ENCODE assay signal across 18 cellular contexts in the genomic region with DNA sequence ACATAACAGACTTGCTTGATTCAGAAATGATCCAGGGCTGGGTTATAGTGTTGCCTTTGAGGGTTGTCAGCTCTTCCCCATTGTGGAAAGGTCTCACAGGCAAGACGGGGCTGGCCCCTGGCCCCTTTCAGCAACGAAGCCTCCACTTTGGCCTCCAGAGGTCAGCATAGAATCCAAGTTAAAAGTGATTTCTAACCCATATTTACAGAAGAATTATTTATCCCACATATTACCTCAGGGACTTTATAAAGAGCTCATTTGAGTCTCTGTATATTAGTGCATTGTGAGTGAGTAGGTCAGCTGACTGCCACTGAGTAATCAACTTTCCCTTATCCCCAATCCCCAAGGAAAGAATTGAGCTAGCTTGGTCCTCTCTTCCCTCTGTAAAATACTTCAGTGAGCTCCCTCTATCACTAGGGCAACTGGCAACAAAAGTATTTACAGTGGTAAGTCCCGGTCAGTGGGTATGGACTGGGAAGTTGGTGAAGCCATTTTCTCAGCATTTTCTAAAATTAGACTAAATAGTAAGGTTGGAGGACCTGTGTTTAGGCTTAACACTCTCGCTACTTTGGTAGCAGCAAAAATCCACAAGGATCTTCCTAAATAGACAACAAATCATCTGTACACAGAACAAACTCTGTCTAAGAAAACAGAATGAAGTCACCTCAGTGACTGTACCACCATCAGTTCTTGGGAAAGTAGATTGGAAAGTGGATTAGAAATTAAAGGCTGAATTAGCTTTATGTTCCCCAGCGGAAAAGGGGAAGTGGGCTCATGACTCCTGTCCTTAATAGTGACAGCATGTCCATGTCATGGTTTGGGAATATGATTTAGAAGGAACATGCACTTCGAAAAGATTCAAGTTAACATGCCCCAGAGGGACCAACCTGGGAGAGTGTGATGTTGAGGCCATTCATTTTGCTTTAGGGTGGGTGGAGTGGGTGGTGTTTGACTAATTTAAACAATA.
DNase-seq lines count a peak whose midpoint lies in the region; ATAC-seq and TF ChIP-seq lines count a peak whose summit lies in the region.
"Had no signal": no experiment of that assay in that cellular context is flagged by ENCODE, and none has a peak within 500 bp of the region (broad histone marks: within the 10 kb centered on the region; RNA-seq: fewer than 3 reads in every experiment).

No MANE protein-coding gene starts in this region.

- peak; percentile 10; the same call in 1 of the 2 replicates for TF ChIP-seq RAD21 in Ishikawa (IDR thresholded peaks at IDR 0.05; ENCODE audit: low read depth)

- no peak overlapping the region for H3K27ac ChIP-seq in Panc1 (ENCODE audit: low read length)
- H3K27ac ChIP-seq: HL-60, parathyroid adenoma, thoracic aorta had no signal

- TF ChIP-seq CTCF in Panc1 (IDR thresholded peaks at IDR 0.05) (peak; percentile 27; the same call in 1 of the 2 replicates), nephron progenitor cell (IDR thresholded peaks at IDR 0.05) (no peak)

- POLR2A ChIA-PET in Panc1 (lab: Charles Lee), result no interaction called here

- CTCF ChIA-PET in Panc1 (lab: Charles Lee), result no interaction called here

- in situ Hi-C loops in Panc1 (cut with HindIII; ENCODE audit: low pct_unique_long_range_greater_than_20kb, low sequenced_read_pairs), result no loop called here

- no peak overlapping the region for H3K4me3 ChIP-seq in Panc1 (ENCODE audit: low read depth in 2 of 2, low read length in 2 of 2)
- H3K4me3 ChIP-seq: thoracic aorta had no signal

- H3K27ac Mint-ChIP-seq in nephron progenitor cell, result no peak overlapping the region
- H3K27ac Mint-ChIP-seq: activated CD8-positive, alpha-beta T cell treated with anti-CD3 and anti-CD28 coated beads for 36 hours had no signal

- BruUV-seq in Panc1 (replicated peaks; lab: Mats Ljungman, UMichigan), result no TSS peak

- ATAC-seq in Panc1 (no peak), HG02938 (IDR thresholded peaks at IDR 0.05; ENCODE audit: unreplicated experiment) (no peak)
- ATAC-seq: activated CD8-positive, alpha-beta T cell treated with anti-CD3 and anti-CD28 coated beads for 36 hours had no signal

- DNase-seq in NCI-H1092 treated with DMSO at 0.1 percent for 48 hours (lab: John Stamatoyannopoulos, UW) (peak; percentile 54), NCI-H1092 (lab: John Stamatoyannopoulos, UW) (no peak), Panc1 (ENCODE audit: low read depth, low spot score) (no peak), nephron progenitor cell (peak; percentile 15), NCI-H1048 (lab: John Stamatoyannopoulos, UW) (no peak), GDM1 (lab: John Stamatoyannopoulos, UW) (no peak)
- DNase-seq: activated CD8-positive, alpha-beta T cell treated with anti-CD3 and anti-CD28 coated beads for 36 hours; activated effector memory CD4-positive, alpha-beta T cell treated with anti-CD3 and anti-CD28 coated beads, Interleukin-2, amount 50 U/mL, for 16 hours; foreskin fibroblast; kidney; midbrain; NCI-H226; stimulated activated CD4-positive, alpha-beta T cell treated with anti-CD3 and anti-CD28 coated beads, Interleukin-15, amount 100 ng/mL, for 24 hours had no signal

- no peaks in the 10 kb centered on the region for H3K36me3 Mint-ChIP-seq in nephron progenitor cell (ENCODE audit: low read depth)

- H3K27me3 Mint-ChIP-seq in nephron progenitor cell (ENCODE audit: low read depth, poor library complexity), result peaks cover 99% of the 10 kb centered on the region

- no peaks in the 10 kb centered on the region for H3K27me3 ChIP-seq in Panc1 (ENCODE audit: control insufficient read depth, insufficient read depth, low read length)

- no peak overlapping the region for H3K4me3 Mint-ChIP-seq in nephron progenitor cell
- H3K4me3 Mint-ChIP-seq: activated CD8-positive, alpha-beta T cell treated with anti-CD3 and anti-CD28 coated beads for 36 hours had no signal

- TF ChIP-seq EP300 in Ishikawa (IDR thresholded peaks at IDR 0.05; ENCODE audit: borderline replicate concordance), result no peak

- intact Hi-C loops in Panc1 (cut with micrococcal nuclease; ENCODE audit: unreplicated experiment), result no loop called here

- H3K4me1 ChIP-seq in Panc1 (ENCODE audit: control insufficient read depth, insufficient read depth, low read length), result no peaks in the 10 kb centered on the region

- H3K36me3 ChIP-seq in Panc1 (ENCODE audit: control insufficient read depth, insufficient read depth, low read length), result no peaks in the 10 kb centered on the region
- H3K36me3 ChIP-seq: thoracic aorta had no signal

- no peaks in the 10 kb centered on the region for H3K9me3 Mint-ChIP-seq in nephron progenitor cell
- H3K9me3 Mint-ChIP-seq: activated CD8-positive, alpha-beta T cell treated with anti-CD3 and anti-CD28 coated beads for 36 hours had no signal

- H3K9me3 ChIP-seq in Panc1 (ENCODE audit: control insufficient read depth, insufficient read depth, low read depth, low read length), result no peaks in the 10 kb centered on the region
- H3K9me3 ChIP-seq: thoracic aorta had no signal

- H3K4me1 Mint-ChIP-seq in nephron progenitor cell, result peaks cover 5% of the 10 kb centered on the region

TF ChIP-seq in Ishikawa, 13 proteins besides CTCF, POLR2A, EP300 and RAD21:
- TF ChIP-seq NFIC (IDR thresholded peaks at IDR 0.05) (no peak), CREB1 (IDR thresholded peaks at IDR 0.05; ENCODE audit: low read depth) (no peak), TEAD4 (IDR thresholded peaks at IDR 0.05) (no peak), REST (IDR thresholded peaks at IDR 0.05; ENCODE audit: low read depth) (no peak), ZBTB7A (IDR thresholded peaks at IDR 0.05; ENCODE audit: low read depth) (no peak), TAF1 (IDR thresholded peaks at IDR 0.05; ENCODE audit: low read depth) (no peak), FOXM1 (IDR thresholded peaks at IDR 0.05; ENCODE audit: borderline replicate concordance, low read depth) (no peak)

Comparison
In these comparisons a context has a peak if more than half of its experiments do, and no peak if none do; other contexts are left out.
1. DNase-seq: peak in NCI-H1092 treated with DMSO at 0.1 percent for 48 hours (single experiment) and nephron progenitor cell (single experiment); none in NCI-H1092 (single experiment), Panc1 (single experiment), NCI-H1048 (single experiment) and GDM1 (single experiment).